25 cellular contexts compared by ENCODE assay signal in the genomic region with DNA sequence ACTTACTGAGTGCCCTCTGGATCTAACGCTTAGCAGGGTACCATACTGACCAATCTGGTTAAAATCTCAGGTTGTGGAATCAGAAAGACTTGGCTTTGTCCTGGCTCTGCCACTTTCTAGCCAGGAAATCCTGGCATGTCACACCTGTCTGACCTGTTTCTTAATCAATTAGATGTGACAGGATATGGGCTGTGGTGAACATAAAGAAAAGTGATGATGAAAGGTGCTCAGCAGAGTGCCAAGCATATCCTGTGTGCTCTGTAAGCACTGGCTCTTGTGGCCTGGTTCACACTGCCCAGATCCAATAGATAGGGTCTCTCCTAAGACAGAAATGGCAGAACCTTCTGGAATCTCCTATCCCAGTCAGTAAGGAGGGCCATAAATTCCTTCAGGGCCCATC. TPM values are rescaled to one million over a fixed set of nuclear protein-coding genes. Genes with fewer than 3 reads are reported as not detected.
DNase-seq lines count a peak whose midpoint lies in the region; ATAC-seq, FAIRE-seq and TF ChIP-seq lines count a peak whose summit lies in the region.
"Had no signal": no experiment of that assay in that cellular context is flagged by ENCODE, and none has a peak within 500 bp of the region (broad histone marks: within the 10 kb centered on the region; RNA-seq: fewer than 3 reads in every experiment).

No MANE protein-coding gene starts in this region.

- no peak for FAIRE-seq in D721Med (lab: Jason Lieb, UNC)
- FAIRE-seq: GM12892, TTC549 had no signal

- no peaks in the 10 kb centered on the region for H3K9me3 Mint-ChIP-seq in activated naive CD8-positive, alpha-beta T cell treated with anti-CD3 and anti-CD28 coated beads, Interleukin-2, amount 10 ng/mL, durations not matched to agents 7 days and 5 days
- no peaks in the 10 kb centered on the region for H3K9me3 Mint-ChIP-seq in activated naive CD8-positive, alpha-beta T cell treated with anti-CD3 and anti-CD28 coated beads for 36 hours
- no peaks in the 10 kb centered on the region for H3K9me3 Mint-ChIP-seq in effector memory CD8-positive, alpha-beta T cell
- H3K9me3 Mint-ChIP-seq: activated naive CD4-positive, alpha-beta T cell treated with anti-CD3 and anti-CD28 coated beads, Interleukin-2, amount 50 U/mL, for 24 hours had no signal

- peaks cover 29% of the 10 kb centered on the region for H3K4me1 Mint-ChIP-seq in activated naive CD8-positive, alpha-beta T cell treated with anti-CD3 and anti-CD28 coated beads, Interleukin-2, amount 10 ng/mL, durations not matched to agents 7 days and 5 days
- peaks cover 18% of the 10 kb centered on the region for H3K4me1 Mint-ChIP-seq in activated naive CD8-positive, alpha-beta T cell treated with anti-CD3 and anti-CD28 coated beads for 36 hours
- H3K4me1 Mint-ChIP-seq in effector memory CD8-positive, alpha-beta T cell (ENCODE audit: low read depth in 2 of 2): peaks cover 11 to 13% of the 10 kb centered on the region in 2 donors

- H3K4me3 Mint-ChIP-seq in activated naive CD8-positive, alpha-beta T cell treated with anti-CD3 and anti-CD28 coated beads, Interleukin-2, amount 10 ng/mL, durations not matched to agents 7 days and 5 days: no peak overlapping the region
- H3K4me3 Mint-ChIP-seq in activated naive CD8-positive, alpha-beta T cell treated with anti-CD3 and anti-CD28 coated beads for 36 hours: no peak overlapping the region
- no peak overlapping the region for H3K4me3 Mint-ChIP-seq in effector memory CD8-positive, alpha-beta T cell
- H3K4me3 Mint-ChIP-seq: activated naive CD4-positive, alpha-beta T cell treated with anti-CD3 and anti-CD28 coated beads, Interleukin-2, amount 50 U/mL, for 24 hours had no signal

- peaks cover 14% of the 10 kb centered on the region for H3K27me3 Mint-ChIP-seq in activated naive CD8-positive, alpha-beta T cell treated with anti-CD3 and anti-CD28 coated beads, Interleukin-2, amount 10 ng/mL, durations not matched to agents 7 days and 5 days
- peaks cover 28% of the 10 kb centered on the region for H3K27me3 Mint-ChIP-seq in activated naive CD8-positive, alpha-beta T cell treated with anti-CD3 and anti-CD28 coated beads for 36 hours
- H3K27me3 Mint-ChIP-seq in effector memory CD8-positive, alpha-beta T cell: peaks cover 21 to 45% of the 10 kb centered on the region in 2 donors
- H3K27me3 Mint-ChIP-seq: activated naive CD4-positive, alpha-beta T cell treated with anti-CD3 and anti-CD28 coated beads, Interleukin-2, amount 50 U/mL, for 24 hours had no signal

- no peaks in the 10 kb centered on the region for H3K36me3 Mint-ChIP-seq in activated naive CD8-positive, alpha-beta T cell treated with anti-CD3 and anti-CD28 coated beads, Interleukin-2, amount 10 ng/mL, durations not matched to agents 7 days and 5 days
- H3K36me3 Mint-ChIP-seq in activated naive CD8-positive, alpha-beta T cell treated with anti-CD3 and anti-CD28 coated beads for 36 hours: no peaks in the 10 kb centered on the region
- H3K36me3 Mint-ChIP-seq in effector memory CD8-positive, alpha-beta T cell (ENCODE audit: insufficient read depth): no peaks in the 10 kb centered on the region
- H3K36me3 Mint-ChIP-seq: activated naive CD4-positive, alpha-beta T cell treated with anti-CD3 and anti-CD28 coated beads, Interleukin-2, amount 50 U/mL, for 24 hours had no signal

- H3K27me3 ChIP-seq in HAP-1 (ENCODE audit: low read depth): no peaks in the 10 kb centered on the region
- H3K27me3 ChIP-seq: brain microvascular endothelial cell, vagina had no signal

- no peak for TF ChIP-seq CTCF in D721Med (IDR thresholded peaks at IDR 0.05; ENCODE audit: insufficient read depth, missing control alignments)

- ATAC-seq in activated naive CD8-positive, alpha-beta T cell treated with anti-CD3 and anti-CD28 coated beads, Interleukin-2, amount 10 ng/mL, durations not matched to agents 7 days and 5 days (ENCODE audit: low read depth): peak; percentile 93
- ATAC-seq in effector memory CD8-positive, alpha-beta T cell (replicated peaks): peak; percentile 78
- ATAC-seq: esophagus mucosa, left ventricle myocardium superior, Panc1, sciatic nerve had no signal

- POLR2A ChIA-PET in activated naive CD8-positive, alpha-beta T cell treated with anti-CD3 and anti-CD28 coated beads, Interleukin-2, amount 10 ng/mL, durations not matched to agents 7 days and 5 days (lab: Charles Lee): no interaction called here
- POLR2A ChIA-PET in HEK293T (lab: Yijun Ruan, JAX): interaction anchor here (0.6 kb wide), 1 partner anchor 234 kb away, joined by 3 read pairs; no protein-coding TSS in a partner anchor

- CTCF ChIA-PET in HEK293T (lab: Yijun Ruan, JAX): no interaction called here

- no peaks in the 10 kb centered on the region for H3K4me1 ChIP-seq in HAP-1
- H3K4me1 ChIP-seq: vagina had no signal

- in situ Hi-C loops in HAP-1 (cut with MboI; ENCODE audit: low sequenced_read_pairs): no loop called here

- no peaks in the 10 kb centered on the region for H3K9me3 ChIP-seq in HAP-1
- H3K9me3 ChIP-seq: vagina had no signal

- no peak overlapping the region for H3K4me3 ChIP-seq in HAP-1
- H3K4me3 ChIP-seq: GM23248, vagina had no signal

- no peak for DNase-seq in activated naive CD8-positive, alpha-beta T cell treated with anti-CD3 and anti-CD28 coated beads, Interleukin-2, amount 10 ng/mL, durations not matched to agents 7 days and 5 days
- DNase-seq in activated naive CD8-positive, alpha-beta T cell treated with anti-CD3 and anti-CD28 coated beads for 36 hours: no peak
- DNase-seq in NCI-H510A (lab: John Stamatoyannopoulos, UW) (peak; percentile 63), HEK293T (ENCODE audit: extremely low spot score) (no peak), HAP-1 (ENCODE audit: low spot score in 2 of 2) (no peak), D721Med (ENCODE audit: insufficient read length, low spot score) (no peak), NCI-H2171 treated with DMSO at 0.1 percent for 48 hours (lab: John Stamatoyannopoulos, UW) (no peak)
- DNase-seq in effector memory CD8-positive, alpha-beta T cell: no peak
- DNase-seq: activated T-cell treated with anti-CD3 and anti-CD28 coated beads, Interleukin-2, amount 50 U/mL, for 1 hour; brain microvascular endothelial cell; GM23248; Karpas-422; left ventricle myocardium superior; NCI-H1436; stimulated activated CD4-positive, alpha-beta T cell treated with anti-CD3 and anti-CD28 coated beads, Interleukin-1b, Interleukin-23, amount 100 ng/mL, for 48 hours had no signal

- no peak overlapping the region for H3K27ac Mint-ChIP-seq in activated naive CD8-positive, alpha-beta T cell treated with anti-CD3 and anti-CD28 coated beads, Interleukin-2, amount 10 ng/mL, durations not matched to agents 7 days and 5 days
- no peak overlapping the region for H3K27ac Mint-ChIP-seq in activated naive CD8-positive, alpha-beta T cell treated with anti-CD3 and anti-CD28 coated beads for 36 hours
- H3K27ac Mint-ChIP-seq in effector memory CD8-positive, alpha-beta T cell: no peak overlapping the region
- H3K27ac Mint-ChIP-seq: activated naive CD4-positive, alpha-beta T cell treated with anti-CD3 and anti-CD28 coated beads, Interleukin-2, amount 50 U/mL, for 24 hours had no signal

- H3K36me3 ChIP-seq in HAP-1 (replicated peaks): no peaks in the 10 kb centered on the region
- H3K36me3 ChIP-seq: vagina had no signal

TF ChIP-seq in HEK293T, 16 proteins besides CTCF, POLR2A, EP300 and RAD21:
- TF ChIP-seq ELF4 (IDR thresholded peaks at IDR 0.05) (no peak), SUZ12 (IDR thresholded peaks at IDR 0.05) (no peak), FOXM1 (IDR thresholded peaks at IDR 0.05; ENCODE audit: borderline replicate concordance) (no peak), BHLHE40 (IDR thresholded peaks at IDR 0.05; ENCODE audit: borderline replicate concordance) (no peak), HDGF (IDR thresholded peaks at IDR 0.05; ENCODE audit: borderline replicate concordance) (no peak)

RNA-seq across cellular contexts. Expression of a gene that starts 53.9 kb away (rescaled TPM):
- 10 to 100 TPM; 43.0 to 43.7 TPM for total RNA-seq in activated naive CD8-positive, alpha-beta T cell treated with anti-CD3 and anti-CD28 coated beads, Interleukin-2, amount 10 ng/mL, durations not matched to agents 7 days and 5 days
- 10 to 100 TPM; 26.9 to 28.7 TPM for total RNA-seq in activated naive CD8-positive, alpha-beta T cell treated with anti-CD3 and anti-CD28 coated beads for 36 hours

RNA-seq across cellular contexts. Expression of a gene that starts 56.1 kb away (rescaled TPM):
- under 1 TPM in 1 of 2 experiments, not detected in 1; 0.31 TPM for total RNA-seq in activated naive CD8-positive, alpha-beta T cell treated with anti-CD3 and anti-CD28 coated beads, Interleukin-2, amount 10 ng/mL, durations not matched to agents 7 days and 5 days
- not detected for total RNA-seq in activated naive CD8-positive, alpha-beta T cell treated with anti-CD3 and anti-CD28 coated beads for 36 hours
- total RNA-seq: dermis microvascular lymphatic vessel endothelial cell, esophagus mucosa, glomerular endothelial cell, GM23248, left ventricle myocardium superior, omental fat pad, sciatic nerve, vagina had no signal
